Comparison of ENCODE assay signal across 1 cellular context in genomic region chr11:46017341-46017740, GRCh38.
TF ChIP-seq lines count a peak whose summit lies in the region.

No MANE protein-coding gene starts in this region.

TF ChIP-seq in K562, 482 proteins besides CTCF, POLR2A, EP300 and RAD21 (continued from another document):
- TF ChIP-seq, protein P1, sequence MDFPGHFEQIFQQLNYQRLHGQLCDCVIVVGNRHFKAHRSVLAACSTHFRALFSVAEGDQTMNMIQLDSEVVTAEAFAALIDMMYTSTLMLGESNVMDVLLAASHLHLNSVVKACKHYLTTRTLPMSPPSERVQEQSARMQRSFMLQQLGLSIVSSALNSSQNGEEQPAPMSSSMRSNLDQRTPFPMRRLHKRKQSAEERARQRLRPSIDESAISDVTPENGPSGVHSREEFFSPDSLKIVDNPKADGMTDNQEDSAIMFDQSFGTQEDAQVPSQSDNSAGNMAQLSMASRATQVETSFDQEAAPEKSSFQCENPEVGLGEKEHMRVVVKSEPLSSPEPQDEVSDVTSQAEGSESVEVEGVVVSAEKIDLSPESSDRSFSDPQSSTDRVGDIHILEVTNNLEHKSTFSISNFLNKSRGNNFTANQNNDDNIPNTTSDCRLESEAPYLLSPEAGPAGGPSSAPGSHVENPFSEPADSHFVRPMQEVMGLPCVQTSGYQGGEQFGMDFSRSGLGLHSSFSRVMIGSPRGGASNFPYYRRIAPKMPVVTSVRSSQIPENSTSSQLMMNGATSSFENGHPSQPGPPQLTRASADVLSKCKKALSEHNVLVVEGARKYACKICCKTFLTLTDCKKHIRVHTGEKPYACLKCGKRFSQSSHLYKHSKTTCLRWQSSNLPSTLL (IDR thresholded peaks at IDR 0.05) = no peak
- TF ChIP-seq ZNF780A (CRISPR knock-in tag; IDR thresholded peaks at IDR 0.05) (no peak), NR0B1 (IDR thresholded peaks at IDR 0.05; ENCODE audit: partially characterized antibody) (no peak), ZNF445 (CRISPR knock-in tag; IDR thresholded peaks at IDR 0.05; ENCODE audit: low read depth) (no peak), TCF3 (CRISPR knock-in tag; IDR thresholded peaks at IDR 0.05) (no peak), ZNF551 (CRISPR knock-in tag; IDR thresholded peaks at IDR 0.05) (no peak), NFRKB (IDR thresholded peaks at IDR 0.05; ENCODE audit: low read depth) (no peak), MTA2 (IDR thresholded peaks at IDR 0.05; ENCODE audit: low read depth) (no peak), OTX1 (CRISPR knock-in tag; IDR thresholded peaks at IDR 0.05) (no peak), GATA2 (CRISPR knock-in tag; IDR thresholded peaks at IDR 0.05) (no peak), ZNF280A (IDR thresholded peaks at IDR 0.05; ENCODE audit: low read depth, partially characterized antibody) (no peak), CBX8 (IDR thresholded peaks at IDR 0.05; ENCODE audit: borderline replicate concordance, extremely low read depth, low read depth, low read length, poor library complexity, severe bottlenecking) (no peak)
- TF ChIP-seq, protein P2, sequence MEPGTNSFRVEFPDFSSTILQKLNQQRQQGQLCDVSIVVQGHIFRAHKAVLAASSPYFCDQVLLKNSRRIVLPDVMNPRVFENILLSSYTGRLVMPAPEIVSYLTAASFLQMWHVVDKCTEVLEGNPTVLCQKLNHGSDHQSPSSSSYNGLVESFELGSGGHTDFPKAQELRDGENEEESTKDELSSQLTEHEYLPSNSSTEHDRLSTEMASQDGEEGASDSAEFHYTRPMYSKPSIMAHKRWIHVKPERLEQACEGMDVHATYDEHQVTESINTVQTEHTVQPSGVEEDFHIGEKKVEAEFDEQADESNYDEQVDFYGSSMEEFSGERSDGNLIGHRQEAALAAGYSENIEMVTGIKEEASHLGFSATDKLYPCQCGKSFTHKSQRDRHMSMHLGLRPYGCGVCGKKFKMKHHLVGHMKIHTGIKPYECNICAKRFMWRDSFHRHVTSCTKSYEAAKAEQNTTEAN (CRISPR knock-in tag; IDR thresholded peaks at IDR 0.05) = no peak
- TF ChIP-seq, protein P3, sequence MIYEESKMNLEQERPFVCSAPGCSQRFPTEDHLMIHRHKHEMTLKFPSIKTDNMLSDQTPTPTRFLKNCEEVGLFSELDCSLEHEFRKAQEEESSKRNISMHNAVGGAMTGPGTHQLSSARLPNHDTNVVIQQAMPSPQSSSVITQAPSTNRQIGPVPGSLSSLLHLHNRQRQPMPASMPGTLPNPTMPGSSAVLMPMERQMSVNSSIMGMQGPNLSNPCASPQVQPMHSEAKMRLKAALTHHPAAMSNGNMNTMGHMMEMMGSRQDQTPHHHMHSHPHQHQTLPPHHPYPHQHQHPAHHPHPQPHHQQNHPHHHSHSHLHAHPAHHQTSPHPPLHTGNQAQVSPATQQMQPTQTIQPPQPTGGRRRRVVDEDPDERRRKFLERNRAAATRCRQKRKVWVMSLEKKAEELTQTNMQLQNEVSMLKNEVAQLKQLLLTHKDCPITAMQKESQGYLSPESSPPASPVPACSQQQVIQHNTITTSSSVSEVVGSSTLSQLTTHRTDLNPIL (CRISPR knock-in tag; IDR thresholded peaks at IDR 0.05) = no peak
